7 cellular contexts compared by ENCODE assay signal in the genomic region with DNA sequence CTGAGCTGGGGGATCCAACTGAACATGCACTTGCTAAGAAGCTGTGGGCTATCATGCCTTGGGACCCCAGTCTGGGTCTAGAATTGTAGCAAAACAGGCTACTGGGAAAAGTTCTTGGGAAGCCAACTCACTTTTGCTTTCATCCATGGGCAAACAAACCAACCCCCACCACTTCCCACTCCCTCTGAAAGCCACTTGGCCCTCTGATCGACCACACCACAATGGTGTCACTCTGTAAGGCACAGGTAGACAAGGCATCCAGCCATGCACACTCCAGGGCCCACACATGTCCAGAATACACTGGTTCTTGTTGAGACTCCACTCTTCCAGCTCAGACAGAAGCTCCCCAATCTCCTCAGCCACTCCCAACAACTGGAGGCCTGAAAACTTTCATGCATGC. TPM values are rescaled to one million over a fixed set of nuclear protein-coding genes. Genes with fewer than 3 reads are reported as not detected.
"Had no signal": no experiment of that assay in that cellular context is flagged by ENCODE, and none has a peak within 500 bp of the region (broad histone marks: within the 10 kb centered on the region; RNA-seq: fewer than 3 reads in every experiment).

No MANE protein-coding gene starts in this region.

RNA-seq across cellular contexts. Expression of gene SYNPO2L, which starts 52.3 kb away (rescaled TPM):
- total RNA-seq: activated CD4-positive, alpha-beta memory T cell treated with anti-CD3 and anti-CD28 coated beads for 36 hours; activated CD4-positive, alpha-beta T cell treated with anti-CD3 and anti-CD28 coated beads for 36 hours; activated naive CD8-positive, alpha-beta T cell treated with anti-CD3 and anti-CD28 coated beads, Interleukin-2, amount 10 ng/mL, durations not matched to agents 7 days and 5 days; activated T-helper 2 cell treated with anti-CD3 and anti-CD28 coated beads, Interferon-gamma antibody, Interleukin-2, Interleukin-4, amounts not matched to agents 10 μg/mL and 5 μg/mL and 100 μg/mL, durations not matched to agents 14 hours and 24 hours and 36 hours; body of pancreas; cerebellum; T-cell had no signal
